In genomic region chr12:116010467-116010866, GRCh38 we compare ENCODE assay signal across 20 cellular contexts.
A peak's percentile ranks its signal among the peaks of the same experiment; 100 is the strongest.
DNase-seq lines count a peak whose midpoint lies in the region; ATAC-seq and TF ChIP-seq lines count a peak whose summit lies in the region.
"Had no signal": no experiment of that assay in that cellular context is flagged by ENCODE, and none has a peak within 500 bp of the region (broad histone marks: within the 10 kb centered on the region; RNA-seq: fewer than 3 reads in every experiment).

No MANE protein-coding gene starts in this region.

- H3K27me3 ChIP-seq in neural progenitor cell = no peaks in the 10 kb centered on the region
- H3K27me3 ChIP-seq: BLaER1 had no signal

- no peak overlapping the region for H3K4me2 ChIP-seq in neural progenitor cell
- H3K4me2 ChIP-seq: BLaER1 had no signal

- peaks cover 7% of the 10 kb centered on the region for H3K36me3 ChIP-seq in neural progenitor cell

- H2AFZ ChIP-seq in neural progenitor cell (replicated peaks) = no peak overlapping the region
- H2AFZ ChIP-seq: GM23248 had no signal

- H3K27ac Mint-ChIP-seq in T-helper 1 cell treated with Interleukin-12 subunit alpha and Interleukin-12 subunit beta and Interleukin-4 antibody, amounts not matched to agents 30 μg/mL and 1 μg/mL, for 36 hours = peak overlapping the region; percentile 47
- H3K27ac Mint-ChIP-seq in T-helper 17 cell (peak overlapping the region; percentile 45), memory B cell (peak overlapping the region; percentile 1), neural progenitor cell (no peak overlapping the region)
- peak overlapping the region in 1 of 10 donors; percentile 12 for H3K27ac Mint-ChIP-seq in naive thymus-derived CD8-positive, alpha-beta T cell
- H3K27ac Mint-ChIP-seq: B cell had no signal

- H3K9me3 ChIP-seq in T-helper 17 cell (ENCODE audit: control insufficient read depth, low read length, poor library complexity, severe bottlenecking) = no peaks in the 10 kb centered on the region
- no peaks in the 10 kb centered on the region for H3K9me3 ChIP-seq in neural progenitor cell (ENCODE audit: low read depth)
- H3K9me3 ChIP-seq: BLaER1 had no signal

- H3K27ac ChIP-seq in neural progenitor cell = no peak overlapping the region
- H3K27ac ChIP-seq: 22Rv1, BLaER1, C4-2B, GM23248 had no signal

- TF ChIP-seq CTCF in neural progenitor cell (IDR thresholded peaks at IDR 0.05) = no peak

- no peak overlapping the region for H3K4me3 ChIP-seq in neural progenitor cell
- H3K4me3 ChIP-seq: BLaER1, GM12878, GM23248 had no signal

- no peaks in the 10 kb centered on the region for H3K9me3 Mint-ChIP-seq in T-helper 1 cell treated with Interleukin-12 subunit alpha and Interleukin-12 subunit beta and Interleukin-4 antibody, amounts not matched to agents 30 μg/mL and 1 μg/mL, for 36 hours
- no peaks in the 10 kb centered on the region for H3K9me3 Mint-ChIP-seq in memory B cell
- no peaks in the 10 kb centered on the region for H3K9me3 Mint-ChIP-seq in neural progenitor cell
- H3K9me3 Mint-ChIP-seq in naive thymus-derived CD8-positive, alpha-beta T cell = no peaks in the 10 kb centered on the region
- H3K9me3 Mint-ChIP-seq: CD4-positive, CD25-positive, alpha-beta regulatory T cell; CD8-positive, alpha-beta memory T cell had no signal

- DNase-seq in T-helper 1 cell (no peak), T-helper 17 cell (no peak), memory B cell (ENCODE audit: low spot score in 2 of 2) (no peak), neural progenitor cell (ENCODE audit: low spot score) (no peak)
- no peak for DNase-seq in naive thymus-derived CD8-positive, alpha-beta T cell
- DNase-seq: CD4-positive, CD25-positive, alpha-beta regulatory T cell; CD8-positive, alpha-beta memory T cell; DMS 273 treated with DMSO at 0.1 percent for 48 hours; DMS79; EL; GDM1; H7; HCEC 1CT had no signal

- H3K4me1 ChIP-seq in neural progenitor cell = peaks cover 6% of the 10 kb centered on the region
- H3K4me1 ChIP-seq: BLaER1 had no signal

- H3K27me3 Mint-ChIP-seq in T-helper 1 cell treated with Interleukin-12 subunit alpha and Interleukin-12 subunit beta and Interleukin-4 antibody, amounts not matched to agents 30 μg/mL and 1 μg/mL, for 36 hours (ENCODE audit: low read depth) = no peaks in the 10 kb centered on the region
- H3K27me3 Mint-ChIP-seq in T-helper 17 cell = no peaks in the 10 kb centered on the region
- no peaks in the 10 kb centered on the region for H3K27me3 Mint-ChIP-seq in memory B cell
- H3K27me3 Mint-ChIP-seq in neural progenitor cell (ENCODE audit: insufficient read depth, low read depth) = no peaks in the 10 kb centered on the region
- H3K27me3 Mint-ChIP-seq in naive thymus-derived CD8-positive, alpha-beta T cell = no peaks in the 10 kb centered on the region
- H3K27me3 Mint-ChIP-seq: B cell; CD4-positive, CD25-positive, alpha-beta regulatory T cell; CD8-positive, alpha-beta memory T cell had no signal

- ATAC-seq in T-helper 17 cell = no peak
- no peak for ATAC-seq in memory B cell (ENCODE audit: low read depth)
- no peak for ATAC-seq in naive thymus-derived CD8-positive, alpha-beta T cell
- ATAC-seq: GM12878 had no signal

- H3K36me3 Mint-ChIP-seq in T-helper 1 cell treated with Interleukin-12 subunit alpha and Interleukin-12 subunit beta and Interleukin-4 antibody, amounts not matched to agents 30 μg/mL and 1 μg/mL, for 36 hours (ENCODE audit: low read depth) = peaks cover 34% of the 10 kb centered on the region
- peaks cover 6% of the 10 kb centered on the region for H3K36me3 Mint-ChIP-seq in T-helper 17 cell (ENCODE audit: low read depth)
- H3K36me3 Mint-ChIP-seq in memory B cell = peaks cover 35% of the 10 kb centered on the region
- peaks cover 23% of the 10 kb centered on the region for H3K36me3 Mint-ChIP-seq in neural progenitor cell
- peaks cover 4 to 96% (median 20%) of the 10 kb centered on the region in 3 donors for H3K36me3 Mint-ChIP-seq in naive thymus-derived CD8-positive, alpha-beta T cell

- H3K4me3 Mint-ChIP-seq in T-helper 1 cell treated with Interleukin-12 subunit alpha and Interleukin-12 subunit beta and Interleukin-4 antibody, amounts not matched to agents 30 μg/mL and 1 μg/mL, for 36 hours = no peak overlapping the region
- H3K4me3 Mint-ChIP-seq in T-helper 17 cell = no peak overlapping the region
- no peak overlapping the region for H3K4me3 Mint-ChIP-seq in memory B cell
- no peak overlapping the region for H3K4me3 Mint-ChIP-seq in neural progenitor cell
- H3K4me3 Mint-ChIP-seq in naive thymus-derived CD8-positive, alpha-beta T cell = no peak overlapping the region
- H3K4me3 Mint-ChIP-seq: B cell; CD4-positive, CD25-positive, alpha-beta regulatory T cell; CD8-positive, alpha-beta memory T cell had no signal

- no peak overlapping the region for H3K9ac ChIP-seq in neural progenitor cell
- H3K9ac ChIP-seq: BLaER1, GM23248 had no signal

- peaks cover 6% of the 10 kb centered on the region for H3K79me2 ChIP-seq in neural progenitor cell (ENCODE audit: low read depth)

- H4K20me1 ChIP-seq in neural progenitor cell (ENCODE audit: low read depth) = peaks cover 14% of the 10 kb centered on the region

- POLR2A ChIA-PET in naive thymus-derived CD8-positive, alpha-beta T cell (lab: Charles Lee) = no interaction called here

- peaks cover 5% of the 10 kb centered on the region for H3F3A ChIP-seq in neural progenitor cell (ENCODE audit: low read depth)

- peaks cover 8% of the 10 kb centered on the region for H3K4me1 Mint-ChIP-seq in T-helper 1 cell treated with Interleukin-12 subunit alpha and Interleukin-12 subunit beta and Interleukin-4 antibody, amounts not matched to agents 30 μg/mL and 1 μg/mL, for 36 hours (ENCODE audit: low read depth)
- H3K4me1 Mint-ChIP-seq in T-helper 17 cell (peaks cover 7% of the 10 kb centered on the region), memory B cell (no peaks in the 10 kb centered on the region), neural progenitor cell (peaks cover 18% of the 10 kb centered on the region)
- H3K4me1 Mint-ChIP-seq in naive thymus-derived CD8-positive, alpha-beta T cell = peaks cover 0 to 4% (median 1%) of the 10 kb centered on the region in 4 donors
- H3K4me1 Mint-ChIP-seq: B cell; CD8-positive, alpha-beta memory T cell had no signal
